1 cellular context compared by ENCODE assay signal in the genomic region with DNA sequence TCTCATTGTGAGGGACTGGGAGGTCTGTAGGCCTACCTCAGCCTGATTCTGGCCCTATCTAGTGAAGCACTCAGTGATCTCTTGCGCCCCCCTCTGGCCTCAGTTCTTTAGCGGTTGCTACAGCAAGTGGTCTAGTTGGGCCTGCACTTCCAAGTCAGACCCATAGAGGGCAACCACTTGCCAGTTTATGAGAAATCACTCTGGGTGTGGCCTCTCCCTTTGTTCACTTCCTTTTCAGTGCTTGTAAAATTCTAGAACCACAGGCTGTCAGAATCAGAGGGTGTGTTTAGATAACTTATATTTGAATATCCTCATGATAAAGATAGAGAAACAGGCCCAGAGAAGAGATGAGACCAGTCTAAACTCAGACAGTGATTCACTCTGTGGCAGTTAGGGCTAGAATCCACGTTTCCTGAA.
TF ChIP-seq lines count a peak whose summit lies in the region.

No MANE protein-coding gene starts in this region.

TF ChIP-seq in K562, 482 proteins besides CTCF, POLR2A, EP300 and RAD21 (continued from another document and continues in another):
- TF ChIP-seq, protein P1, sequence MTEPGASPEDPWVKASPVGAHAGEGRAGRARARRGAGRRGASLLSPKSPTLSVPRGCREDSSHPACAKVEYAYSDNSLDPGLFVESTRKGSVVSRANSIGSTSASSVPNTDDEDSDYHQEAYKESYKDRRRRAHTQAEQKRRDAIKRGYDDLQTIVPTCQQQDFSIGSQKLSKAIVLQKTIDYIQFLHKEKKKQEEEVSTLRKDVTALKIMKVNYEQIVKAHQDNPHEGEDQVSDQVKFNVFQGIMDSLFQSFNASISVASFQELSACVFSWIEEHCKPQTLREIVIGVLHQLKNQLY (CRISPR knock-in tag; conservative IDR thresholded peaks at IDR 0.05), result no peak
- TF ChIP-seq NFE2L1 (tag; IDR thresholded peaks at IDR 0.05; ENCODE audit: borderline replicate concordance, low read depth), result no peak
- peak; percentile 31; the same call in 1 of the 2 replicates for TF ChIP-seq GABPB1 (CRISPR knock-in tag; IDR thresholded peaks at IDR 0.05)
- no peak for TF ChIP-seq TSC22D4 (tag; IDR thresholded peaks at IDR 0.05)
- no peak for TF ChIP-seq NELFE (IDR thresholded peaks at IDR 0.05; ENCODE audit: insufficient read depth, insufficient read length)
- TF ChIP-seq L3MBTL2 (IDR thresholded peaks at IDR 0.05), result 0 out of 2 replicates have a peak, but pooled peaks have one; percentile 35
- TF ChIP-seq, protein P2, sequence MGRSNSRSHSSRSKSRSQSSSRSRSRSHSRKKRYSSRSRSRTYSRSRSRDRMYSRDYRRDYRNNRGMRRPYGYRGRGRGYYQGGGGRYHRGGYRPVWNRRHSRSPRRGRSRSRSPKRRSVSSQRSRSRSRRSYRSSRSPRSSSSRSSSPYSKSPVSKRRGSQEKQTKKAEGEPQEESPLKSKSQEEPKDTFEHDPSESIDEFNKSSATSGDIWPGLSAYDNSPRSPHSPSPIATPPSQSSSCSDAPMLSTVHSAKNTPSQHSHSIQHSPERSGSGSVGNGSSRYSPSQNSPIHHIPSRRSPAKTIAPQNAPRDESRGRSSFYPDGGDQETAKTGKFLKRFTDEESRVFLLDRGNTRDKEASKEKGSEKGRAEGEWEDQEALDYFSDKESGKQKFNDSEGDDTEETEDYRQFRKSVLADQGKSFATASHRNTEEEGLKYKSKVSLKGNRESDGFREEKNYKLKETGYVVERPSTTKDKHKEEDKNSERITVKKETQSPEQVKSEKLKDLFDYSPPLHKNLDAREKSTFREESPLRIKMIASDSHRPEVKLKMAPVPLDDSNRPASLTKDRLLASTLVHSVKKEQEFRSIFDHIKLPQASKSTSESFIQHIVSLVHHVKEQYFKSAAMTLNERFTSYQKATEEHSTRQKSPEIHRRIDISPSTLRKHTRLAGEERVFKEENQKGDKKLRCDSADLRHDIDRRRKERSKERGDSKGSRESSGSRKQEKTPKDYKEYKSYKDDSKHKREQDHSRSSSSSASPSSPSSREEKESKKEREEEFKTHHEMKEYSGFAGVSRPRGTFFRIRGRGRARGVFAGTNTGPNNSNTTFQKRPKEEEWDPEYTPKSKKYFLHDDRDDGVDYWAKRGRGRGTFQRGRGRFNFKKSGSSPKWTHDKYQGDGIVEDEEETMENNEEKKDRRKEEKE (IDR thresholded peaks at IDR 0.05; ENCODE audit: borderline replicate concordance in 1 of 2, control insufficient read depth in 1 of 2, low read depth in 2 of 2, low read length in 1 of 2), result no peak
- TF ChIP-seq, protein P3, sequence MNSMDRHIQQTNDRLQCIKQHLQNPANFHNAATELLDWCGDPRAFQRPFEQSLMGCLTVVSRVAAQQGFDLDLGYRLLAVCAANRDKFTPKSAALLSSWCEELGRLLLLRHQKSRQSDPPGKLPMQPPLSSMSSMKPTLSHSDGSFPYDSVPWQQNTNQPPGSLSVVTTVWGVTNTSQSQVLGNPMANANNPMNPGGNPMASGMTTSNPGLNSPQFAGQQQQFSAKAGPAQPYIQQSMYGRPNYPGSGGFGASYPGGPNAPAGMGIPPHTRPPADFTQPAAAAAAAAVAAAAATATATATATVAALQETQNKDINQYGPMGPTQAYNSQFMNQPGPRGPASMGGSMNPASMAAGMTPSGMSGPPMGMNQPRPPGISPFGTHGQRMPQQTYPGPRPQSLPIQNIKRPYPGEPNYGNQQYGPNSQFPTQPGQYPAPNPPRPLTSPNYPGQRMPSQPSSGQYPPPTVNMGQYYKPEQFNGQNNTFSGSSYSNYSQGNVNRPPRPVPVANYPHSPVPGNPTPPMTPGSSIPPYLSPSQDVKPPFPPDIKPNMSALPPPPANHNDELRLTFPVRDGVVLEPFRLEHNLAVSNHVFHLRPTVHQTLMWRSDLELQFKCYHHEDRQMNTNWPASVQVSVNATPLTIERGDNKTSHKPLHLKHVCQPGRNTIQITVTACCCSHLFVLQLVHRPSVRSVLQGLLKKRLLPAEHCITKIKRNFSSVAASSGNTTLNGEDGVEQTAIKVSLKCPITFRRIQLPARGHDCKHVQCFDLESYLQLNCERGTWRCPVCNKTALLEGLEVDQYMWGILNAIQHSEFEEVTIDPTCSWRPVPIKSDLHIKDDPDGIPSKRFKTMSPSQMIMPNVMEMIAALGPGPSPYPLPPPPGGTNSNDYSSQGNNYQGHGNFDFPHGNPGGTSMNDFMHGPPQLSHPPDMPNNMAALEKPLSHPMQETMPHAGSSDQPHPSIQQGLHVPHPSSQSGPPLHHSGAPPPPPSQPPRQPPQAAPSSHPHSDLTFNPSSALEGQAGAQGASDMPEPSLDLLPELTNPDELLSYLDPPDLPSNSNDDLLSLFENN (IDR thresholded peaks at IDR 0.05; ENCODE audit: low read depth in 2 of 2, low read length in 2 of 2), result no peak
- peak; percentile 29 for TF ChIP-seq MEIS2 (IDR thresholded peaks at IDR 0.05; ENCODE audit: partially characterized antibody)
- TF ChIP-seq, protein P4, sequence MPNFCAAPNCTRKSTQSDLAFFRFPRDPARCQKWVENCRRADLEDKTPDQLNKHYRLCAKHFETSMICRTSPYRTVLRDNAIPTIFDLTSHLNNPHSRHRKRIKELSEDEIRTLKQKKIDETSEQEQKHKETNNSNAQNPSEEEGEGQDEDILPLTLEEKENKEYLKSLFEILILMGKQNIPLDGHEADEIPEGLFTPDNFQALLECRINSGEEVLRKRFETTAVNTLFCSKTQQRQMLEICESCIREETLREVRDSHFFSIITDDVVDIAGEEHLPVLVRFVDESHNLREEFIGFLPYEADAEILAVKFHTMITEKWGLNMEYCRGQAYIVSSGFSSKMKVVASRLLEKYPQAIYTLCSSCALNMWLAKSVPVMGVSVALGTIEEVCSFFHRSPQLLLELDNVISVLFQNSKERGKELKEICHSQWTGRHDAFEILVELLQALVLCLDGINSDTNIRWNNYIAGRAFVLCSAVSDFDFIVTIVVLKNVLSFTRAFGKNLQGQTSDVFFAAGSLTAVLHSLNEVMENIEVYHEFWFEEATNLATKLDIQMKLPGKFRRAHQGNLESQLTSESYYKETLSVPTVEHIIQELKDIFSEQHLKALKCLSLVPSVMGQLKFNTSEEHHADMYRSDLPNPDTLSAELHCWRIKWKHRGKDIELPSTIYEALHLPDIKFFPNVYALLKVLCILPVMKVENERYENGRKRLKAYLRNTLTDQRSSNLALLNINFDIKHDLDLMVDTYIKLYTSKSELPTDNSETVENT (CRISPR knock-in tag; IDR thresholded peaks at IDR 0.05), result no peak
- TF ChIP-seq BRD9 (IDR thresholded peaks at IDR 0.05; ENCODE audit: low read depth, partially characterized antibody), result no peak
- peak; percentile 50 for TF ChIP-seq LCOR (CRISPR knock-in tag; IDR thresholded peaks at IDR 0.05)
- no peak for TF ChIP-seq ZNF134 (CRISPR knock-in tag; conservative IDR thresholded peaks at IDR 0.05)
- TF ChIP-seq KLF13 (tag; IDR thresholded peaks at IDR 0.05; ENCODE audit: borderline replicate concordance, low read depth), result no peak
- TF ChIP-seq NCOA4 (IDR thresholded peaks at IDR 0.05; ENCODE audit: partially characterized antibody), result no peak
- no peak for TF ChIP-seq ZNF263 (CRISPR knock-in tag; IDR thresholded peaks at IDR 0.05; ENCODE audit: borderline replicate concordance)
- TF ChIP-seq TCF7 (IDR thresholded peaks at IDR 0.05; ENCODE audit: borderline replicate concordance), result 0 out of 2 replicates have a peak, but pooled peaks have one; percentile 25
- TF ChIP-seq CBFA2T3 (IDR thresholded peaks at IDR 0.05), result peak; percentile 64
- TF ChIP-seq, protein P5, sequence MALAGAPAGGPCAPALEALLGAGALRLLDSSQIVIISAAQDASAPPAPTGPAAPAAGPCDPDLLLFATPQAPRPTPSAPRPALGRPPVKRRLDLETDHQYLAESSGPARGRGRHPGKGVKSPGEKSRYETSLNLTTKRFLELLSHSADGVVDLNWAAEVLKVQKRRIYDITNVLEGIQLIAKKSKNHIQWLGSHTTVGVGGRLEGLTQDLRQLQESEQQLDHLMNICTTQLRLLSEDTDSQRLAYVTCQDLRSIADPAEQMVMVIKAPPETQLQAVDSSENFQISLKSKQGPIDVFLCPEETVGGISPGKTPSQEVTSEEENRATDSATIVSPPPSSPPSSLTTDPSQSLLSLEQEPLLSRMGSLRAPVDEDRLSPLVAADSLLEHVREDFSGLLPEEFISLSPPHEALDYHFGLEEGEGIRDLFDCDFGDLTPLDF (CRISPR knock-in tag; IDR thresholded peaks at IDR 0.05), result no peak
- no peak for TF ChIP-seq DIDO1 (tag; IDR thresholded peaks at IDR 0.05; ENCODE audit: low read depth)
- TF ChIP-seq ZSCAN29 (IDR thresholded peaks at IDR 0.05), result no peak
- no peak for TF ChIP-seq PHTF2 (CRISPR knock-in tag; IDR thresholded peaks at IDR 0.05)
- TF ChIP-seq NFE2 (IDR thresholded peaks at IDR 0.05; ENCODE audit: low read depth), result 0 out of 2 replicates have a peak, but pooled peaks have one; percentile 1
- TF ChIP-seq, protein P6, sequence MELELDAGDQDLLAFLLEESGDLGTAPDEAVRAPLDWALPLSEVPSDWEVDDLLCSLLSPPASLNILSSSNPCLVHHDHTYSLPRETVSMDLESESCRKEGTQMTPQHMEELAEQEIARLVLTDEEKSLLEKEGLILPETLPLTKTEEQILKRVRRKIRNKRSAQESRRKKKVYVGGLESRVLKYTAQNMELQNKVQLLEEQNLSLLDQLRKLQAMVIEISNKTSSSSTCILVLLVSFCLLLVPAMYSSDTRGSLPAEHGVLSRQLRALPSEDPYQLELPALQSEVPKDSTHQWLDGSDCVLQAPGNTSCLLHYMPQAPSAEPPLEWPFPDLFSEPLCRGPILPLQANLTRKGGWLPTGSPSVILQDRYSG (tag; conservative IDR thresholded peaks at IDR 0.05; ENCODE audit: low read depth), result no peak
- TF ChIP-seq ZNF57 (CRISPR knock-in tag; IDR thresholded peaks at IDR 0.05), result no peak
- TF ChIP-seq PYGO2 (tag; IDR thresholded peaks at IDR 0.05), result no peak
- no peak for TF ChIP-seq PTRF (tag; IDR thresholded peaks at IDR 0.05)
- no peak for TF ChIP-seq CEBPG (CRISPR knock-in tag; IDR thresholded peaks at IDR 0.05)
- no peak for TF ChIP-seq CEBPG (tag; conservative IDR thresholded peaks at IDR 0.05 in 1 of 2, IDR thresholded peaks at IDR 0.05 in 1 of 2)
- TF ChIP-seq, protein P7, sequence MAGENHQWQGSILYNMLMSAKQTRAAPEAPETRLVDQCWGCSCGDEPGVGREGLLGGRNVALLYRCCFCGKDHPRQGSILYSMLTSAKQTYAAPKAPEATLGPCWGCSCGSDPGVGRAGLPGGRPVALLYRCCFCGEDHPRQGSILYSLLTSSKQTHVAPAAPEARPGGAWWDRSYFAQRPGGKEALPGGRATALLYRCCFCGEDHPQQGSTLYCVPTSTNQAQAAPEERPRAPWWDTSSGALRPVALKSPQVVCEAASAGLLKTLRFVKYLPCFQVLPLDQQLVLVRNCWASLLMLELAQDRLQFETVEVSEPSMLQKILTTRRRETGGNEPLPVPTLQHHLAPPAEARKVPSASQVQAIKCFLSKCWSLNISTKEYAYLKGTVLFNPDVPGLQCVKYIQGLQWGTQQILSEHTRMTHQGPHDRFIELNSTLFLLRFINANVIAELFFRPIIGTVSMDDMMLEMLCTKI (IDR thresholded peaks at IDR 0.05; ENCODE audit: partially characterized antibody), result no peak
- TF ChIP-seq SAP30 (IDR thresholded peaks at IDR 0.05; ENCODE audit: borderline replicate concordance, insufficient read depth, low read depth, low read length, poor library complexity, severe bottlenecking), result no peak
- TF ChIP-seq, protein P8, sequence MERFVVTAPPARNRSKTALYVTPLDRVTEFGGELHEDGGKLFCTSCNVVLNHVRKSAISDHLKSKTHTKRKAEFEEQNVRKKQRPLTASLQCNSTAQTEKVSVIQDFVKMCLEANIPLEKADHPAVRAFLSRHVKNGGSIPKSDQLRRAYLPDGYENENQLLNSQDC (CRISPR knock-in tag; IDR thresholded peaks at IDR 0.05), result no peak
- TF ChIP-seq, protein P9, sequence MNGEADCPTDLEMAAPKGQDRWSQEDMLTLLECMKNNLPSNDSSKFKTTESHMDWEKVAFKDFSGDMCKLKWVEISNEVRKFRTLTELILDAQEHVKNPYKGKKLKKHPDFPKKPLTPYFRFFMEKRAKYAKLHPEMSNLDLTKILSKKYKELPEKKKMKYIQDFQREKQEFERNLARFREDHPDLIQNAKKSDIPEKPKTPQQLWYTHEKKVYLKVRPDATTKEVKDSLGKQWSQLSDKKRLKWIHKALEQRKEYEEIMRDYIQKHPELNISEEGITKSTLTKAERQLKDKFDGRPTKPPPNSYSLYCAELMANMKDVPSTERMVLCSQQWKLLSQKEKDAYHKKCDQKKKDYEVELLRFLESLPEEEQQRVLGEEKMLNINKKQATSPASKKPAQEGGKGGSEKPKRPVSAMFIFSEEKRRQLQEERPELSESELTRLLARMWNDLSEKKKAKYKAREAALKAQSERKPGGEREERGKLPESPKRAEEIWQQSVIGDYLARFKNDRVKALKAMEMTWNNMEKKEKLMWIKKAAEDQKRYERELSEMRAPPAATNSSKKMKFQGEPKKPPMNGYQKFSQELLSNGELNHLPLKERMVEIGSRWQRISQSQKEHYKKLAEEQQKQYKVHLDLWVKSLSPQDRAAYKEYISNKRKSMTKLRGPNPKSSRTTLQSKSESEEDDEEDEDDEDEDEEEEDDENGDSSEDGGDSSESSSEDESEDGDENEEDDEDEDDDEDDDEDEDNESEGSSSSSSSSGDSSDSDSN (IDR thresholded peaks at IDR 0.05; ENCODE audit: borderline replicate concordance in 1 of 2, low read depth in 2 of 2, low read length in 2 of 2), result no peak
- no peak for TF ChIP-seq CBX5 (IDR thresholded peaks at IDR 0.05; ENCODE audit: borderline replicate concordance, low read depth)
- TF ChIP-seq ELF2 (CRISPR knock-in tag; IDR thresholded peaks at IDR 0.05), result no peak
- TF ChIP-seq, protein P10, sequence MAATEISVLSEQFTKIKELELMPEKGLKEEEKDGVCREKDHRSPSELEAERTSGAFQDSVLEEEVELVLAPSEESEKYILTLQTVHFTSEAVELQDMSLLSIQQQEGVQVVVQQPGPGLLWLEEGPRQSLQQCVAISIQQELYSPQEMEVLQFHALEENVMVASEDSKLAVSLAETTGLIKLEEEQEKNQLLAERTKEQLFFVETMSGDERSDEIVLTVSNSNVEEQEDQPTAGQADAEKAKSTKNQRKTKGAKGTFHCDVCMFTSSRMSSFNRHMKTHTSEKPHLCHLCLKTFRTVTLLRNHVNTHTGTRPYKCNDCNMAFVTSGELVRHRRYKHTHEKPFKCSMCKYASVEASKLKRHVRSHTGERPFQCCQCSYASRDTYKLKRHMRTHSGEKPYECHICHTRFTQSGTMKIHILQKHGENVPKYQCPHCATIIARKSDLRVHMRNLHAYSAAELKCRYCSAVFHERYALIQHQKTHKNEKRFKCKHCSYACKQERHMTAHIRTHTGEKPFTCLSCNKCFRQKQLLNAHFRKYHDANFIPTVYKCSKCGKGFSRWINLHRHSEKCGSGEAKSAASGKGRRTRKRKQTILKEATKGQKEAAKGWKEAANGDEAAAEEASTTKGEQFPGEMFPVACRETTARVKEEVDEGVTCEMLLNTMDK (IDR thresholded peaks at IDR 0.05; ENCODE audit: borderline replicate concordance, insufficient read depth, low read depth, low read length, poor library complexity, severe bottlenecking), result peak; percentile 58
- TF ChIP-seq YY1 (IDR thresholded peaks at IDR 0.05; ENCODE audit: borderline replicate concordance in 1 of 3, control insufficient read depth in 1 of 3, extremely low read depth in 1 of 3, insufficient read depth in 3 of 3, insufficient read length in 1 of 3, insufficient replicate concordance in 2 of 3, low read depth in 1 of 3, low read length in 2 of 3), result peak in 1 of 3 experiments; percentile 18
- no peak for TF ChIP-seq ZNF354B (CRISPR knock-in tag; IDR thresholded peaks at IDR 0.05)
- TF ChIP-seq, protein P11, sequence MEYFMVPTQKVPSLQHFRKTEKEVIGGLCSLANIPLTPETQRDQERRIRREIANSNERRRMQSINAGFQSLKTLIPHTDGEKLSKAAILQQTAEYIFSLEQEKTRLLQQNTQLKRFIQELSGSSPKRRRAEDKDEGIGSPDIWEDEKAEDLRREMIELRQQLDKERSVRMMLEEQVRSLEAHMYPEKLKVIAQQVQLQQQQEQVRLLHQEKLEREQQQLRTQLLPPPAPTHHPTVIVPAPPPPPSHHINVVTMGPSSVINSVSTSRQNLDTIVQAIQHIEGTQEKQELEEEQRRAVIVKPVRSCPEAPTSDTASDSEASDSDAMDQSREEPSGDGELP (CRISPR knock-in tag; IDR thresholded peaks at IDR 0.05; ENCODE audit: borderline replicate concordance), result peak; percentile 54
- no peak; the same call in 1 of the 2 replicates for TF ChIP-seq DPF2 (IDR thresholded peaks at IDR 0.05)
